In the genomic region with DNA sequence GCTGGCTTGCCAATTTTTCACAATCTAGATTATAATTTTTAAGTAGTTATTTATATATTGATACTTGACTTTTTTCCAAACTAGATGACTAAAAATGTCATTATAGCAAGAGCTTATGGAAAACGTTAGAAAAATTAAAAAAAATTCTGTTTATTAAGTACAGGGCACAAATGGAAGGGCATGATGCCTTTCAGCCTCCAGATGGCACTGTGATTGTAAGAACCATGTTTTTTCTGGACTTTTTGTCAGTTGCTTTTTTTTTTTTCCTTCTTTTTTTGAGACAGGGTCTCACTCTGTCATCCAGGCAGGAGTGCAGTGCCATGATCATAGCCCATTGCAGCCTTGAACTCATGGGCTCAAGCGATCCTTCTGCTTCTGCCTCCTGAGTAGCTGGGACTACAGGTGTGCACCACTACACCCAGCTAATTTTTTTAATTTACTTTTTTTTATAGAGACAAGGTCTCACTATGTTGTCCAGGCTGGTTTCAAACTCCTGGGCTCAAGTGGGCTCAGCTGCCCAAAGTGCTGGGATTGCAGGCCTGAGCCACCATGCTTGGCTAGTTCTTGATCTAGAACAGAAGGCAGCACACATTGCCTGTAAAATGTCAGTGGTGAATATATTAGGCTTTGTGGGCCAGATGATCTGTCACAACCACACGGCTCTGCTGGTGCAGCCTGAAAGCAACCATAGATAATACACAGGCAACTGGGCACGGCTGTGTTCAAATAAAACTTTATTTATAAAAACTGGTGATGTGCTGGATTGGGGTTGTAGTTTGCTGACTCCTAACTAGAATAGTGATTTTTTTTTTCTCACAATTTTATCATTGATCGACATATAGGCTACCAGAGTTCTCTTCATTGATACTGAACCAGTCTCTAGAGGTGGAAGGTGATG, we compare ENCODE assay signal across 7 cellular contexts. TPM values are rescaled to one million over a fixed set of nuclear protein-coding genes. Genes with fewer than 3 reads are reported as not detected.
DNase-seq lines count a peak whose midpoint lies in the region; ATAC-seq and TF ChIP-seq lines count a peak whose summit lies in the region.

No MANE protein-coding gene starts in this region.

- peaks cover 63% of the 10 kb centered on the region for H3K36me3 Mint-ChIP-seq in activated CD4-positive, alpha-beta memory T cell treated with anti-CD3 and anti-CD28 coated beads for 36 hours

- in situ Hi-C loops in Panc1 (cut with HindIII; ENCODE audit: low pct_unique_long_range_greater_than_20kb, low sequenced_read_pairs), result no loop called here

- H3K27me3 Mint-ChIP-seq in activated CD4-positive, alpha-beta memory T cell treated with anti-CD3 and anti-CD28 coated beads for 36 hours, result no peaks in the 10 kb centered on the region

- H3K4me3 Mint-ChIP-seq in activated CD4-positive, alpha-beta memory T cell treated with anti-CD3 and anti-CD28 coated beads for 36 hours, result no peak overlapping the region

- H3K27ac ChIP-seq in Panc1 (ENCODE audit: low read length), result no peak overlapping the region

- CTCF ChIA-PET in Panc1 (lab: Charles Lee), result interaction anchor here (0.7 to 1.3 kb wide), 2 partner anchors 96 to 852 kb away, joined by 3 read pairs; no protein-coding TSS in a partner anchor
- CTCF ChIA-PET in activated CD4-positive, alpha-beta memory T cell treated with anti-CD3 and anti-CD28 coated beads for 36 hours (lab: Charles Lee), result interaction anchor here (0.6 to 3.4 kb wide), 2 partner anchors 96 to 235 kb away, joined by 4 to 23 read pairs; no protein-coding TSS in a partner anchor

- H3K9me3 Mint-ChIP-seq in activated CD4-positive, alpha-beta memory T cell treated with anti-CD3 and anti-CD28 coated beads for 36 hours, result no peaks in the 10 kb centered on the region

- H3K9me3 ChIP-seq in Panc1 (ENCODE audit: control insufficient read depth, insufficient read depth, low read depth, low read length), result no peaks in the 10 kb centered on the region

- BruUV-seq in Panc1 (replicated peaks; lab: Mats Ljungman, UMichigan), result no TSS peak

- no peak overlapping the region for H3K4me3 ChIP-seq in Panc1 (ENCODE audit: low read depth in 2 of 2, low read length in 2 of 2)

- TF ChIP-seq CTCF in GM12873 (IDR thresholded peaks at IDR 0.05; ENCODE audit: insufficient read depth, low read depth, low read length, missing control alignments) (peak; percentile 49), Panc1 (IDR thresholded peaks at IDR 0.05) (peak; percentile 60)

- POLR2A ChIA-PET in Panc1 (lab: Charles Lee), result interaction anchor here (0.6 kb wide), 1 partner anchor 111 kb away, joined by 5 read pairs; no protein-coding TSS in a partner anchor
- POLR2A ChIA-PET in activated CD4-positive, alpha-beta memory T cell treated with anti-CD3 and anti-CD28 coated beads for 36 hours (lab: Charles Lee), result no interaction called here

- H3K36me3 ChIP-seq in Panc1 (ENCODE audit: control insufficient read depth, insufficient read depth, low read length), result peaks cover 3% of the 10 kb centered on the region; the same call in 1 of the 2 replicates

- H3K4me1 ChIP-seq in Panc1 (ENCODE audit: control insufficient read depth, insufficient read depth, low read length), result no peaks in the 10 kb centered on the region

- no peak overlapping the region for H3K27ac Mint-ChIP-seq in activated CD4-positive, alpha-beta memory T cell treated with anti-CD3 and anti-CD28 coated beads for 36 hours

- ATAC-seq in Panc1 (no peak), HG03469 (IDR thresholded peaks at IDR 0.05; ENCODE audit: unreplicated experiment) (no peak)

- no peak for DNase-seq in Panc1 (ENCODE audit: low read depth, low spot score)
- peak; percentile 59 for DNase-seq in fibroblast of gingiva (ENCODE audit: low read depth)
- peak; percentile 7 for DNase-seq in retina
- no peak for DNase-seq in stimulated activated CD4-positive, alpha-beta T cell treated with anti-CD3 and anti-CD28 coated beads, Interleukin-4, amount 100 ng/mL, for 4 hours
- DNase-seq in activated CD4-positive, alpha-beta memory T cell treated with anti-CD3 and anti-CD28 coated beads for 36 hours, result no peak

- no peaks in the 10 kb centered on the region for H3K27me3 ChIP-seq in Panc1 (ENCODE audit: control insufficient read depth, insufficient read depth, low read length)

- intact Hi-C loops in Panc1 (cut with micrococcal nuclease; ENCODE audit: unreplicated experiment), result no loop called here
- intact Hi-C loops in activated CD4-positive, alpha-beta memory T cell treated with anti-CD3 and anti-CD28 coated beads for 36 hours (cut with micrococcal nuclease), result no loop called here

- no peaks in the 10 kb centered on the region for H3K4me1 Mint-ChIP-seq in activated CD4-positive, alpha-beta memory T cell treated with anti-CD3 and anti-CD28 coated beads for 36 hours (ENCODE audit: low read depth)

RNA-seq across cellular contexts. Expression of a gene that starts 27.4 kb away (rescaled TPM):
- not detected for total RNA-seq in Panc1 (2021; ENCODE audit: unreplicated experiment)
- polyA plus RNA-seq in Panc1 (2012; ENCODE audit: insufficient read length), result not detected
- total RNA-seq in activated CD4-positive, alpha-beta memory T cell treated with anti-CD3 and anti-CD28 coated beads for 36 hours, result not detected

RNA-seq across cellular contexts. Expression of a gene that starts 45.4 kb away (rescaled TPM):
- 22.8 TPM for total RNA-seq in Panc1 (2021; ENCODE audit: unreplicated experiment)
- 5.2 TPM for polyA plus RNA-seq in Panc1 (2012; ENCODE audit: insufficient read length)
- 10 to 100 TPM; 70.6 to 74.2 TPM for total RNA-seq in activated CD4-positive, alpha-beta memory T cell treated with anti-CD3 and anti-CD28 coated beads for 36 hours

Comparison
In these comparisons a context has a peak if more than half of its experiments do, and no peak if none do; other contexts are left out.
1. DNase-seq: peak in fibroblast of gingiva (single experiment) and retina (single experiment); none in Panc1 (single experiment), stimulated activated CD4-positive, alpha-beta T cell treated with anti-CD3 and anti-CD28 coated beads, Interleukin-4, amount 100 ng/mL, for 4 hours (0 of 2) and activated CD4-positive, alpha-beta memory T cell treated with anti-CD3 and anti-CD28 coated beads for 36 hours (single experiment).